ENCODE assay signal across 21 cellular contexts in the genomic region with DNA sequence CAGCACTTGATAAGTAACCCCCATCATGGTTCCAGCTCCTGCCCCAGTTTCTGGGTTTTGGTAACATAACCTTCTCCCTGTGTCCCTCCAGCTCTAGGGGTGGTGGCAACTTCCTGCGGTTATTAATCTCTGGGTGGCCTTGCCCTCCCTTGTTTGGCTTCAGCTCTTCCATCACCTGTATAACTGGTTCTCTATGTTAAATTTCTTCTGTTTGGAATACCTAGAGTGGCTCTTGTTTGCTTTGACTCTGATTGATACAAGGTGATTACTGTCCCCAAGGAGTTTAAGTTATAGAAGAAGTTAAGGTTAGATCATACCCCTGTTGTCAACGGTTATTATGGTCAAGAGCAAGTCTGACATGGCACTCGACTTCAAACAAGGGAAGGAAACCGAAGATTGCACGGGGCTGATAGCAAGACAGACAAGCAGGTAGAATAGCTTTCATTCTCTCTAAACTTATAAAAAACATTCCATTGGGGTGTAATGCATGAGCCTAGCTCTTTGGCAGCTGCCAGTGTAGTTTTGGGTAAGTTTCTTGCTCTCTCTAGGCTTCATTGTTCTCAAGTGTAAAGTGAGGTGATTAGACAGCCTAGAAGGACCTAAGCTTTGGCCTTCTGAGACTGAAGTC. TPM values are rescaled to one million over a fixed set of nuclear protein-coding genes. Genes with fewer than 3 reads are reported as not detected.
A peak's percentile ranks its signal among the peaks of the same experiment; 100 is the strongest.
DNase-seq lines count a peak whose midpoint lies in the region; ATAC-seq lines count a peak whose summit lies in the region.
"Had no signal": no experiment of that assay in that cellular context is flagged by ENCODE, and none has a peak within 500 bp of the region (broad histone marks: within the 10 kb centered on the region; RNA-seq: fewer than 3 reads in every experiment).

No MANE protein-coding gene starts in this region.

- CTCF ChIA-PET in activated naive CD4-positive, alpha-beta T cell treated with anti-CD3 and anti-CD28 coated beads, Interleukin-2, amount 10 ng/mL, durations not matched to agents 7 days and 5 days (lab: Charles Lee): interaction anchor here (0.7 to 4.5 kb wide), 5 partner anchors 13 to 45 kb away, joined by 3 to 36 read pairs (median 6); no protein-coding TSS in a partner anchor
- CTCF ChIA-PET in T-cell (lab: Charles Lee): interaction anchor here (0.5 to 1.3 kb wide), 4 partner anchors 8 to 286 kb away, joined by 3 read pairs; no protein-coding TSS in a partner anchor

- peaks cover 43% of the 10 kb centered on the region for H3K9me3 Mint-ChIP-seq in activated naive CD4-positive, alpha-beta T cell treated with anti-CD3 and anti-CD28 coated beads, Interleukin-2, amount 10 ng/mL, durations not matched to agents 7 days and 5 days
- H3K9me3 Mint-ChIP-seq in T-cell: peaks cover 3 to 39% (median 7%) of the 10 kb centered on the region in 3 donors
- peaks cover 34 to 46% of the 10 kb centered on the region in 2 donors for H3K9me3 Mint-ChIP-seq in activated naive CD4-positive, alpha-beta T cell treated with anti-CD3 and anti-CD28 coated beads, Interleukin-2, amount 50 U/mL, for 72 hours
- peaks cover 3 to 45% (median 28%) of the 10 kb centered on the region in 9 donors for H3K9me3 Mint-ChIP-seq in naive thymus-derived CD8-positive, alpha-beta T cell

- H3K4me1 Mint-ChIP-seq in activated naive CD4-positive, alpha-beta T cell treated with anti-CD3 and anti-CD28 coated beads, Interleukin-2, amount 10 ng/mL, durations not matched to agents 7 days and 5 days: peaks cover 57% of the 10 kb centered on the region
- peaks cover 75 to 81% (median 77%) of the 10 kb centered on the region in 3 donors for H3K4me1 Mint-ChIP-seq in T-cell
- peaks cover 31 to 82% (median 71%) of the 10 kb centered on the region in 4 donors for H3K4me1 Mint-ChIP-seq in naive thymus-derived CD8-positive, alpha-beta T cell

- H3K36me3 Mint-ChIP-seq in activated naive CD4-positive, alpha-beta T cell treated with anti-CD3 and anti-CD28 coated beads, Interleukin-2, amount 10 ng/mL, durations not matched to agents 7 days and 5 days: peaks cover 35% of the 10 kb centered on the region
- peaks cover 27% of the 10 kb centered on the region for H3K36me3 Mint-ChIP-seq in T-cell
- H3K36me3 Mint-ChIP-seq in activated naive CD4-positive, alpha-beta T cell treated with anti-CD3 and anti-CD28 coated beads, Interleukin-2, amount 50 U/mL, for 72 hours: peaks cover 43 to 72% of the 10 kb centered on the region in 2 donors
- H3K36me3 Mint-ChIP-seq in naive thymus-derived CD8-positive, alpha-beta T cell: peaks cover 0 to 33% (median 31%) of the 10 kb centered on the region in 3 donors

- H3K27me3 Mint-ChIP-seq in activated naive CD4-positive, alpha-beta T cell treated with anti-CD3 and anti-CD28 coated beads, Interleukin-2, amount 10 ng/mL, durations not matched to agents 7 days and 5 days: peaks cover 3% of the 10 kb centered on the region
- H3K27me3 Mint-ChIP-seq in T-cell: no peaks in the 10 kb centered on the region
- H3K27me3 Mint-ChIP-seq in naive thymus-derived CD8-positive, alpha-beta T cell: no peaks in the 10 kb centered on the region

- POLR2A ChIA-PET in T-cell (lab: Charles Lee): interaction anchor here in 1 of 2 donors (0.7 to 2.0 kb wide), 3 partner anchors 12 to 21 kb away, joined by 3 to 10 read pairs (median 3); a partner anchor contains a TSS
- POLR2A ChIA-PET in naive thymus-derived CD8-positive, alpha-beta T cell (lab: Charles Lee): interaction anchor here (0.5 to 4.7 kb wide), 13 partner anchors 8 to 71 kb away, joined by 3 to 130 read pairs (median 8); a partner anchor contains a TSS

- ATAC-seq in T-cell (replicated peaks in 1 of 4): peak; percentile 51 to 85 (median 78)
- ATAC-seq in activated naive CD4-positive, alpha-beta T cell treated with anti-CD3 and anti-CD28 coated beads, Interleukin-2, amount 50 U/mL, for 72 hours: peak in 1 of 2 donors; percentile 16
- ATAC-seq in naive thymus-derived CD8-positive, alpha-beta T cell: peak; percentile 41 to 77
- ATAC-seq: effector memory CD8-positive, alpha-beta T cell; right lobe of liver had no signal

- intact Hi-C loops in posterior cingulate gyrus (cut with DNase I): loop anchor here (10.0 kb wide), 1 partner anchor 59 kb away; no protein-coding TSS in a partner anchor

- DNase-seq in activated naive CD4-positive, alpha-beta T cell treated with anti-CD3 and anti-CD28 coated beads, Interleukin-2, amount 10 ng/mL, durations not matched to agents 7 days and 5 days: no peak
- DNase-seq in activated naive CD4-positive, alpha-beta T cell treated with anti-CD3 and anti-CD28 coated beads, Interleukin-2, amount 50 U/mL, for 16 hours: no peak
- DNase-seq in T-cell: no peak
- no peak for DNase-seq in activated naive CD4-positive, alpha-beta T cell treated with anti-CD3 and anti-CD28 coated beads, Interleukin-2, amount 50 U/mL, for 72 hours (ENCODE audit: low spot score in 2 of 2)
- peak in 3 of 10 donors; percentile 33 to 64 (median 46) for DNase-seq in naive thymus-derived CD8-positive, alpha-beta T cell
- no peak for DNase-seq in posterior cingulate gyrus
- no peak for DNase-seq in NCI-H446 treated with DMSO at 0.1 percent for 48 hours (lab: John Stamatoyannopoulos, UW)
- DNase-seq: amygdala; colonic mucosa; DMS 273 treated with DMSO at 0.1 percent for 48 hours; effector memory CD8-positive, alpha-beta T cell; esophagus squamous epithelium; H7; NCI-H1694; NCI-H2171; NCI-H524; right lobe of liver; SHP77 had no signal

- no peak overlapping the region for H3K4me3 Mint-ChIP-seq in activated naive CD4-positive, alpha-beta T cell treated with anti-CD3 and anti-CD28 coated beads, Interleukin-2, amount 10 ng/mL, durations not matched to agents 7 days and 5 days
- H3K4me3 Mint-ChIP-seq in T-cell: peak overlapping the region; percentile 25 to 64 (median 64)
- peak overlapping the region; percentile 16 to 86 (median 70) for H3K4me3 Mint-ChIP-seq in naive thymus-derived CD8-positive, alpha-beta T cell
- H3K4me3 Mint-ChIP-seq: effector memory CD8-positive, alpha-beta T cell had no signal

- peak overlapping the region; percentile 47 for H3K27ac Mint-ChIP-seq in activated naive CD4-positive, alpha-beta T cell treated with anti-CD3 and anti-CD28 coated beads, Interleukin-2, amount 10 ng/mL, durations not matched to agents 7 days and 5 days
- H3K27ac Mint-ChIP-seq in T-cell: peak overlapping the region; percentile 95
- peak overlapping the region; percentile 17 to 83 for H3K27ac Mint-ChIP-seq in activated naive CD4-positive, alpha-beta T cell treated with anti-CD3 and anti-CD28 coated beads, Interleukin-2, amount 50 U/mL, for 72 hours
- H3K27ac Mint-ChIP-seq in naive thymus-derived CD8-positive, alpha-beta T cell: peak overlapping the region; percentile 91 to 100 (median 93)
- H3K27ac Mint-ChIP-seq: effector memory CD8-positive, alpha-beta T cell had no signal

RNA-seq across cellular contexts. Expression of a gene that starts 11.0 kb away (rescaled TPM):
- 100 to 1,000 TPM; 173 to 438 (median 340) TPM for total RNA-seq in T-cell
- 100 to 1,000 TPM; 287 to 301 TPM for total RNA-seq in activated naive CD4-positive, alpha-beta T cell treated with anti-CD3 and anti-CD28 coated beads, Interleukin-2, amount 50 U/mL, for 72 hours
- total RNA-seq in naive thymus-derived CD8-positive, alpha-beta T cell: 100 to 1,000 TPM; 571 to 574 TPM
- polyA plus RNA-seq in naive thymus-derived CD8-positive, alpha-beta T cell: 1,000 to 10,000 TPM in 2 of 3 donors, 100 to 1,000 TPM in 1; 897 to 2,008 (median 1,531) TPM
- total RNA-seq: bronchial epithelial cell, frontal cortex had no signal
- polyA plus RNA-seq: neural cell had no signal
